In the genomic region with DNA sequence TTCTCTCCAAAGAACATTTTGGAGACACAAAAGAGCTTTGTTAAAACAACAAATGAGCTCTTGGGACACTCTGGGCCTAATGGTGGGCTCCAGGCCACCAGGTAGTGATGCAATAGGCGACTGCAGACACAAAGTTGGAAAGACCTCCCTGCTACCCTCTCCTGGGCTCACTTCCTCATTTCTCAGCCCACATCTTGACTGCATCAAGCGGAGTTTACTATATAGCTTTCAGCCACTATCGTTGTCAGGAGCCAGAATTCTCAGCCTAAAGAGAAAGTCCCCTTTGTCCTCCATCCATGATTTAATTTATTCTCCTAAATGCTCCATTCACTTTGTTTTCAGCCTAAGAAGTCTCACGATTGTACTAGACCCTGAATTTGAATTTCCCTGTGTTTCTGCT, we compare ENCODE assay signal across 15 cellular contexts.
A peak's percentile ranks its signal among the peaks of the same experiment; 100 is the strongest.
DNase-seq lines count a peak whose midpoint lies in the region; ATAC-seq, FAIRE-seq and TF ChIP-seq lines count a peak whose summit lies in the region.
"Had no signal": no experiment of that assay in that cellular context is flagged by ENCODE, and none has a peak within 500 bp of the region (broad histone marks: within the 10 kb centered on the region; RNA-seq: fewer than 3 reads in every experiment).

No MANE protein-coding gene starts in this region.

- H3K27me3 ChIP-seq in GM12878 (replicated peaks in 1 of 2; ENCODE audit: control insufficient read depth in 2 of 2, insufficient read depth in 2 of 2, low read length in 1 of 2) (no peaks in the 10 kb centered on the region), SJCRH30 (no peaks in the 10 kb centered on the region)
- H3K27me3 ChIP-seq: right atrium auricular region, thyroid gland had no signal

- H3K36me3 ChIP-seq in GM12878 (ENCODE audit: control insufficient read depth in 2 of 2, insufficient read depth in 2 of 2, low read length in 1 of 2) (no peaks in the 10 kb centered on the region), SJCRH30 (no peaks in the 10 kb centered on the region)
- H3K36me3 ChIP-seq: right atrium auricular region, thyroid gland had no signal

- no peak overlapping the region for H3K27ac Mint-ChIP-seq in T-helper 17 cell
- H3K27ac Mint-ChIP-seq: activated CD4-positive, alpha-beta T cell treated with anti-CD3 and anti-CD28 coated beads, Interleukin-2, amount 10 ng/mL, durations not matched to agents 7 days and 5 days had no signal

- intact Hi-C loops in GM12878 (cut with micrococcal nuclease; ENCODE audit: unreplicated experiment), result no loop called here

- H3K9me3 ChIP-seq in GM12878 (replicated peaks; ENCODE audit: control insufficient read depth, insufficient read depth, low read length) (no peaks in the 10 kb centered on the region), SJCRH30 (replicated peaks) (no peaks in the 10 kb centered on the region), T-helper 17 cell (ENCODE audit: control insufficient read depth, low read length, poor library complexity, severe bottlenecking) (no peaks in the 10 kb centered on the region)
- H3K9me3 ChIP-seq: right atrium auricular region, SK-N-SH, thyroid gland had no signal

- SMC1A ChIA-PET in GM12878 (lab: Charles Lee; ENCODE audit: uncharacterized antibody, unreplicated experiment), result interaction anchor here (0.6 to 2.0 kb wide), 4 partner anchors 11 to 289 kb away, joined by 3 to 8 read pairs (median 4); no protein-coding TSS in a partner anchor

- no peak overlapping the region for H3K4me2 ChIP-seq in GM12878 (ENCODE audit: control insufficient read depth, insufficient read depth)

- WGBS in GM12878 (ENCODE audit: insufficient coverage, insufficient replicate concordance, low lambda C conversion rate, missing lambda C conversion rate), result 0% methylated on average over 4 of the region's 4 CpGs

- no peaks in the 10 kb centered on the region for H3K79me2 ChIP-seq in GM12878 (ENCODE audit: control insufficient read depth, insufficient read depth, low read length)

- peak; percentile 75 for ATAC-seq in GM18498 (IDR thresholded peaks at IDR 0.05; ENCODE audit: unreplicated experiment)
- peak; percentile 69 for ATAC-seq in GM21529 (IDR thresholded peaks at IDR 0.05; ENCODE audit: unreplicated experiment)
- ATAC-seq in HG03439 (IDR thresholded peaks at IDR 0.05; ENCODE audit: unreplicated experiment), result peak; percentile 53
- peak; percentile 88 for ATAC-seq in GM12878
- ATAC-seq in GM21528 (IDR thresholded peaks at IDR 0.05; ENCODE audit: low FRiP score, unreplicated experiment), result no peak
- no peak for ATAC-seq in T-helper 17 cell

- CTCF ChIA-PET in GM12878 (lab: Yijun Ruan, JAX), result interaction anchor here (4.1 kb wide), 1 partner anchor 15 kb away, joined by 17 read pairs; no protein-coding TSS in a partner anchor

- H3K4me3 ChIP-seq in GM12878, result no peak overlapping the region
- no peak overlapping the region for H3K4me3 ChIP-seq in SJCRH30
- H3K4me3 ChIP-seq: right atrium auricular region, thyroid gland had no signal

- no peaks in the 10 kb centered on the region for H3K27me3 Mint-ChIP-seq in T-helper 17 cell
- H3K27me3 Mint-ChIP-seq: activated CD4-positive, alpha-beta T cell treated with anti-CD3 and anti-CD28 coated beads, Interleukin-2, amount 10 ng/mL, durations not matched to agents 7 days and 5 days had no signal

- H3K27ac ChIP-seq in GM12878 (ENCODE audit: control insufficient read depth, insufficient read depth) (no peak overlapping the region), SJCRH30 (no peak overlapping the region)
- H3K27ac ChIP-seq: right atrium auricular region, thyroid gland had no signal

- H2AFZ ChIP-seq in GM12878 (ENCODE audit: control insufficient read depth, low read depth, low read length), result no peak overlapping the region

- H3K4me1 ChIP-seq in GM12878 (ENCODE audit: control insufficient read depth, insufficient read depth, low read length) (no peaks in the 10 kb centered on the region), SJCRH30 (no peaks in the 10 kb centered on the region)
- H3K4me1 ChIP-seq: right atrium auricular region, thyroid gland had no signal

- TF ChIP-seq CTCF in GM12878 (IDR thresholded peaks at IDR 0.05 in 2 of 3, conservative IDR thresholded peaks at IDR 0.05 in 1 of 3; ENCODE audit: control insufficient read depth in 2 of 3, extremely low read depth in 1 of 3, insufficient read depth in 1 of 3, low read depth in 3 of 3, low read length in 3 of 3), result no peak

- no peak for TF ChIP-seq RAD21 in GM12878 (IDR thresholded peaks at IDR 0.05; ENCODE audit: insufficient read depth, low read depth, low read length)

- POLR2A ChIA-PET in GM12878 (lab: Charles Lee), result no interaction called here

- TF ChIP-seq EP300 in GM12878 (IDR thresholded peaks at IDR 0.05; ENCODE audit: borderline replicate concordance in 1 of 2, control insufficient read depth in 1 of 2, low read depth in 2 of 2, low read length in 2 of 2), result peak in 1 of 2 experiments; percentile 21; a peak in 1 of 4 replicates

- no peaks in the 10 kb centered on the region for H3K36me3 Mint-ChIP-seq in T-helper 17 cell (ENCODE audit: low read depth)

- H3K4me1 Mint-ChIP-seq in T-helper 17 cell, result no peaks in the 10 kb centered on the region

- no peak overlapping the region for H3K4me3 Mint-ChIP-seq in T-helper 17 cell
- H3K4me3 Mint-ChIP-seq: activated CD4-positive, alpha-beta T cell treated with anti-CD3 and anti-CD28 coated beads, Interleukin-2, amount 10 ng/mL, durations not matched to agents 7 days and 5 days had no signal

- in situ Hi-C loops in GM12878 (cut with MboI), result no loop called here

- H3K9ac ChIP-seq in GM12878 (ENCODE audit: control insufficient read depth, insufficient read depth, low read length), result no peak overlapping the region
- H3K9ac ChIP-seq: SK-N-SH had no signal

- BruUV-seq in GM12878 (replicated peaks; lab: Mats Ljungman, UMichigan), result no TSS peak

- DNase-seq in GM12878 (ENCODE audit: low read depth, low spot score) (no peak), SJCRH30 (no peak), NCI-H2029 (lab: John Stamatoyannopoulos, UW) (no peak), T-helper 17 cell (no peak)
- DNase-seq: activated CD4-positive, alpha-beta T cell treated with anti-CD3 and anti-CD28 coated beads, Interleukin-2, amount 10 ng/mL, durations not matched to agents 7 days and 5 days; activated gamma-delta T cell; central memory CD4-positive, alpha-beta T cell; NCI-H69; SK-N-SH; thyroid gland had no signal

- RAD21 ChIA-PET in GM12878 (lab: Charles Lee; ENCODE audit: unreplicated experiment), result interaction anchor here (1.0 kb wide), 1 partner anchor 14 kb away, joined by 3 read pairs; no protein-coding TSS in a partner anchor

- H4K20me1 ChIP-seq in GM12878 (ENCODE audit: control insufficient read depth, insufficient read depth), result no peaks in the 10 kb centered on the region

- no peak for TF ChIP-seq POLR2A in GM12878 (IDR thresholded peaks at IDR 0.05; ENCODE audit: low read depth, low read length)

- FAIRE-seq in GM12878 (lab: Jason Lieb, UNC), result no peak

TF ChIP-seq in GM12878, 131 proteins besides CTCF, POLR2A, EP300 and RAD21 (continues in another document):
- TF ChIP-seq ZNF24 (IDR thresholded peaks at IDR 0.05), result no peak
- TF ChIP-seq, protein P1, sequence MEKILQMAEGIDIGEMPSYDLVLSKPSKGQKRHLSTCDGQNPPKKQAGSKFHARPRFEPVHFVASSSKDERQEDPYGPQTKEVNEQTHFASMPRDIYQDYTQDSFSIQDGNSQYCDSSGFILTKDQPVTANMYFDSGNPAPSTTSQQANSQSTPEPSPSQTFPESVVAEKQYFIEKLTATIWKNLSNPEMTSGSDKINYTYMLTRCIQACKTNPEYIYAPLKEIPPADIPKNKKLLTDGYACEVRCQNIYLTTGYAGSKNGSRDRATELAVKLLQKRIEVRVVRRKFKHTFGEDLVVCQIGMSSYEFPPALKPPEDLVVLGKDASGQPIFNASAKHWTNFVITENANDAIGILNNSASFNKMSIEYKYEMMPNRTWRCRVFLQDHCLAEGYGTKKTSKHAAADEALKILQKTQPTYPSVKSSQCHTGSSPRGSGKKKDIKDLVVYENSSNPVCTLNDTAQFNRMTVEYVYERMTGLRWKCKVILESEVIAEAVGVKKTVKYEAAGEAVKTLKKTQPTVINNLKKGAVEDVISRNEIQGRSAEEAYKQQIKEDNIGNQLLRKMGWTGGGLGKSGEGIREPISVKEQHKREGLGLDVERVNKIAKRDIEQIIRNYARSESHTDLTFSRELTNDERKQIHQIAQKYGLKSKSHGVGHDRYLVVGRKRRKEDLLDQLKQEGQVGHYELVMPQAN (conservative IDR thresholded peaks at IDR 0.05), result no peak
- TF ChIP-seq DPF2 (IDR thresholded peaks at IDR 0.05), result 0 out of 2 replicates have a peak, but pooled peaks have one; percentile 31
- TF ChIP-seq IKZF2 (IDR thresholded peaks at IDR 0.05), result peak in 1 of 2 experiments; percentile 21; a peak in 2 of 4 replicates
- TF ChIP-seq, protein P2, sequence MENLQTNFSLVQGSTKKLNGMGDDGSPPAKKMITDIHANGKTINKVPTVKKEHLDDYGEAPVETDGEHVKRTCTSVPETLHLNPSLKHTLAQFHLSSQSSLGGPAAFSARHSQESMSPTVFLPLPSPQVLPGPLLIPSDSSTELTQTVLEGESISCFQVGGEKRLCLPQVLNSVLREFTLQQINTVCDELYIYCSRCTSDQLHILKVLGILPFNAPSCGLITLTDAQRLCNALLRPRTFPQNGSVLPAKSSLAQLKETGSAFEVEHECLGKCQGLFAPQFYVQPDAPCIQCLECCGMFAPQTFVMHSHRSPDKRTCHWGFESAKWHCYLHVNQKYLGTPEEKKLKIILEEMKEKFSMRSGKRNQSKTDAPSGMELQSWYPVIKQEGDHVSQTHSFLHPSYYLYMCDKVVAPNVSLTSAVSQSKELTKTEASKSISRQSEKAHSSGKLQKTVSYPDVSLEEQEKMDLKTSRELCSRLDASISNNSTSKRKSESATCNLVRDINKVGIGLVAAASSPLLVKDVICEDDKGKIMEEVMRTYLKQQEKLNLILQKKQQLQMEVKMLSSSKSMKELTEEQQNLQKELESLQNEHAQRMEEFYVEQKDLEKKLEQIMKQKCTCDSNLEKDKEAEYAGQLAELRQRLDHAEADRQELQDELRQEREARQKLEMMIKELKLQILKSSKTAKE (IDR thresholded peaks at IDR 0.05; ENCODE audit: low read depth, poor library complexity, severe bottlenecking), result no peak
- TF ChIP-seq, protein P3, sequence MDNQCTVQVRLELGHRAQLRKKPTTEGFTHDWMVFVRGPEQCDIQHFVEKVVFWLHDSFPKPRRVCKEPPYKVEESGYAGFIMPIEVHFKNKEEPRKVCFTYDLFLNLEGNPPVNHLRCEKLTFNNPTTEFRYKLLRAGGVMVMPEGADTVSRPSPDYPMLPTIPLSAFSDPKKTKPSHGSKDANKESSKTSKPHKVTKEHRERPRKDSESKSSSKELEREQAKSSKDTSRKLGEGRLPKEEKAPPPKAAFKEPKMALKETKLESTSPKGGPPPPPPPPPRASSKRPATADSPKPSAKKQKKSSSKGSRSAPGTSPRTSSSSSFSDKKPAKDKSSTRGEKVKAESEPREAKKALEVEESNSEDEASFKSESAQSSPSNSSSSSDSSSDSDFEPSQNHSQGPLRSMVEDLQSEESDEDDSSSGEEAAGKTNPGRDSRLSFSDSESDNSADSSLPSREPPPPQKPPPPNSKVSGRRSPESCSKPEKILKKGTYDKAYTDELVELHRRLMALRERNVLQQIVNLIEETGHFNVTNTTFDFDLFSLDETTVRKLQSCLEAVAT (IDR thresholded peaks at IDR 0.05), result no peak

Comparison
In these comparisons a context has a peak if more than half of its experiments do, and no peak if none do; other contexts are left out.
1. ATAC-seq: peak in GM18498 (single experiment), GM21529 (single experiment), HG03439 (single experiment) and GM12878 (single experiment); none in GM21528 (single experiment) and T-helper 17 cell (single experiment).